ENCODE assay signal across 1 cellular context in the genomic region with DNA sequence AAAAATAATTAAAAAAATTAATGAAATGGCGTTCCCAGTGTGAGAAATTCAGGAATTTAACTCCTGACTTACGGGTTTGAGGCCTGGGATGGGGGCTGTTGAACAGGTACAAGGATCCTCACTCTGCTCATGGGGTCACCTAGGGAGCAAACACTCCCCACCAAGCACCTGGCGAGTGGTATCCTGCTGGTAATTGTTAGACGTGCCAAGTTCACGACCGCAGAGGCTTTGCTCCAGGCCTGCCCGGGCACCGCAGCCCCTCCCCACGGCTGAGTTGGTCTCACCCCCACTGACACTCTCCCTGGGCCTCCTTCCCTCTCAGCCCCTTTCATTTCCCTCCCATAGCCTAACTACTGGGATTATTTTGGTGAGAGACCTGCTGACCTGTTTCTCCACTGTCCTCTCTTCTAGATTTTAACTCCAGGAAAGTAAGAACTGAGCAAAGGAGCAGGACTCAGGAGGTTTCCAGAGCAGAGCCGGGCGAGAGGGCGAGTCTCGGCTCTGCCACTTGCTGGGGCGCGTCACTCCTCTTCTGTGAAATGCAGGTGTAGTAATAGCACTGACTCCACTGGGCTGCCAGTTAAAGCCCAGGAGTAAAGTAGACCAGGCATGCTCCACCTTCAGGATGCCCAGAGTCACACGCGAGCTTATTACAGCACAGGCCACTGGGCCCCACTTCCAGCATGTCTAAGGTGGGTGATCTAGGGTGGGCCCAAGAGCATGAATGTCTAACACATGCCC.
TF ChIP-seq lines count a peak whose summit lies in the region.

No MANE protein-coding gene starts in this region.

TF ChIP-seq in K562, 482 proteins besides CTCF, POLR2A, EP300 and RAD21 (continued from another document):
- TF ChIP-seq, protein P1, sequence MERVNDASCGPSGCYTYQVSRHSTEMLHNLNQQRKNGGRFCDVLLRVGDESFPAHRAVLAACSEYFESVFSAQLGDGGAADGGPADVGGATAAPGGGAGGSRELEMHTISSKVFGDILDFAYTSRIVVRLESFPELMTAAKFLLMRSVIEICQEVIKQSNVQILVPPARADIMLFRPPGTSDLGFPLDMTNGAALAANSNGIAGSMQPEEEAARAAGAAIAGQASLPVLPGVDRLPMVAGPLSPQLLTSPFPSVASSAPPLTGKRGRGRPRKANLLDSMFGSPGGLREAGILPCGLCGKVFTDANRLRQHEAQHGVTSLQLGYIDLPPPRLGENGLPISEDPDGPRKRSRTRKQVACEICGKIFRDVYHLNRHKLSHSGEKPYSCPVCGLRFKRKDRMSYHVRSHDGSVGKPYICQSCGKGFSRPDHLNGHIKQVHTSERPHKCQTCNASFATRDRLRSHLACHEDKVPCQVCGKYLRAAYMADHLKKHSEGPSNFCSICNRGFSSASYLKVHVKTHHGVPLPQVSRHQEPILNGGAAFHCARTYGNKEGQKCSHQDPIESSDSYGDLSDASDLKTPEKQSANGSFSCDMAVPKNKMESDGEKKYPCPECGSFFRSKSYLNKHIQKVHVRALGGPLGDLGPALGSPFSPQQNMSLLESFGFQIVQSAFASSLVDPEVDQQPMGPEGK (CRISPR knock-in tag; IDR thresholded peaks at IDR 0.05; ENCODE audit: borderline replicate concordance) = no peak
- TF ChIP-seq, protein P2, sequence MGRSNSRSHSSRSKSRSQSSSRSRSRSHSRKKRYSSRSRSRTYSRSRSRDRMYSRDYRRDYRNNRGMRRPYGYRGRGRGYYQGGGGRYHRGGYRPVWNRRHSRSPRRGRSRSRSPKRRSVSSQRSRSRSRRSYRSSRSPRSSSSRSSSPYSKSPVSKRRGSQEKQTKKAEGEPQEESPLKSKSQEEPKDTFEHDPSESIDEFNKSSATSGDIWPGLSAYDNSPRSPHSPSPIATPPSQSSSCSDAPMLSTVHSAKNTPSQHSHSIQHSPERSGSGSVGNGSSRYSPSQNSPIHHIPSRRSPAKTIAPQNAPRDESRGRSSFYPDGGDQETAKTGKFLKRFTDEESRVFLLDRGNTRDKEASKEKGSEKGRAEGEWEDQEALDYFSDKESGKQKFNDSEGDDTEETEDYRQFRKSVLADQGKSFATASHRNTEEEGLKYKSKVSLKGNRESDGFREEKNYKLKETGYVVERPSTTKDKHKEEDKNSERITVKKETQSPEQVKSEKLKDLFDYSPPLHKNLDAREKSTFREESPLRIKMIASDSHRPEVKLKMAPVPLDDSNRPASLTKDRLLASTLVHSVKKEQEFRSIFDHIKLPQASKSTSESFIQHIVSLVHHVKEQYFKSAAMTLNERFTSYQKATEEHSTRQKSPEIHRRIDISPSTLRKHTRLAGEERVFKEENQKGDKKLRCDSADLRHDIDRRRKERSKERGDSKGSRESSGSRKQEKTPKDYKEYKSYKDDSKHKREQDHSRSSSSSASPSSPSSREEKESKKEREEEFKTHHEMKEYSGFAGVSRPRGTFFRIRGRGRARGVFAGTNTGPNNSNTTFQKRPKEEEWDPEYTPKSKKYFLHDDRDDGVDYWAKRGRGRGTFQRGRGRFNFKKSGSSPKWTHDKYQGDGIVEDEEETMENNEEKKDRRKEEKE (IDR thresholded peaks at IDR 0.05; ENCODE audit: borderline replicate concordance in 1 of 2, control insufficient read depth in 1 of 2, low read depth in 2 of 2, low read length in 1 of 2) = 0 out of 4 replicates have a peak, but pooled peaks of 1 of the 2 experiments have one; percentile 12
- TF ChIP-seq, protein P3, sequence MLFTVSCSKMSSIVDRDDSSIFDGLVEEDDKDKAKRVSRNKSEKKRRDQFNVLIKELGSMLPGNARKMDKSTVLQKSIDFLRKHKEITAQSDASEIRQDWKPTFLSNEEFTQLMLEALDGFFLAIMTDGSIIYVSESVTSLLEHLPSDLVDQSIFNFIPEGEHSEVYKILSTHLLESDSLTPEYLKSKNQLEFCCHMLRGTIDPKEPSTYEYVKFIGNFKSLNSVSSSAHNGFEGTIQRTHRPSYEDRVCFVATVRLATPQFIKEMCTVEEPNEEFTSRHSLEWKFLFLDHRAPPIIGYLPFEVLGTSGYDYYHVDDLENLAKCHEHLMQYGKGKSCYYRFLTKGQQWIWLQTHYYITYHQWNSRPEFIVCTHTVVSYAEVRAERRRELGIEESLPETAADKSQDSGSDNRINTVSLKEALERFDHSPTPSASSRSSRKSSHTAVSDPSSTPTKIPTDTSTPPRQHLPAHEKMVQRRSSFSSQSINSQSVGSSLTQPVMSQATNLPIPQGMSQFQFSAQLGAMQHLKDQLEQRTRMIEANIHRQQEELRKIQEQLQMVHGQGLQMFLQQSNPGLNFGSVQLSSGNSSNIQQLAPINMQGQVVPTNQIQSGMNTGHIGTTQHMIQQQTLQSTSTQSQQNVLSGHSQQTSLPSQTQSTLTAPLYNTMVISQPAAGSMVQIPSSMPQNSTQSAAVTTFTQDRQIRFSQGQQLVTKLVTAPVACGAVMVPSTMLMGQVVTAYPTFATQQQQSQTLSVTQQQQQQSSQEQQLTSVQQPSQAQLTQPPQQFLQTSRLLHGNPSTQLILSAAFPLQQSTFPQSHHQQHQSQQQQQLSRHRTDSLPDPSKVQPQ (CRISPR knock-in tag; IDR thresholded peaks at IDR 0.05; ENCODE audit: borderline replicate concordance) = no peak
- no peak for TF ChIP-seq ZNF316 (IDR thresholded peaks at IDR 0.05)
